Comparison of ENCODE assay signal across 8 cellular contexts in genomic region chr20:3781153-3781910, GRCh38. TPM values are rescaled to one million over a fixed set of nuclear protein-coding genes. Genes with fewer than 3 reads are reported as not detected.
A peak's percentile ranks its signal among the peaks of the same experiment; 100 is the strongest.
DNase-seq lines count a peak whose midpoint lies in the region; ATAC-seq and TF ChIP-seq lines count a peak whose summit lies in the region.

Gene SPEF1 (minus strand): TSS chr20:3781448. CDS start chr20:3781287, 161 bp downstream.

- TF ChIP-seq POLR2A in heart left ventricle (IDR thresholded peaks at IDR 0.05), result no peak
- TF ChIP-seq POLR2A in ovary (IDR thresholded peaks at IDR 0.05), result no peak

- H3K9me3 ChIP-seq in Karpas-422 (ENCODE audit: low read length) (no peaks in the 10 kb centered on the region), PC-3 (ENCODE audit: low read length) (no peaks in the 10 kb centered on the region), heart left ventricle (no peaks in the 10 kb centered on the region), ovary (no peaks in the 10 kb centered on the region)

- BruUV-seq in PC-3 (replicated peaks; lab: Mats Ljungman, UMichigan), result no TSS peak

- POLR2A ChIA-PET in PC-3 (lab: Charles Lee; ENCODE audit: unreplicated experiment), result interaction anchor here (0.6 to 1.5 kb wide), 4 partner anchors 13 to 161 kb away, joined by 3 to 10 read pairs (median 6); no protein-coding TSS in a partner anchor

- H2AFZ ChIP-seq in Karpas-422 (ENCODE audit: low read length), result no peak within 1 kb of the TSS
- H2AFZ ChIP-seq in PC-3 (ENCODE audit: low read length), result peak within 1 kb of the TSS; percentile 69

- H3K4me1 ChIP-seq in Karpas-422 (ENCODE audit: low read length) (peaks cover 23% of the 10 kb centered on the region), PC-3 (ENCODE audit: insufficient read depth, low read length) (peaks cover 32% of the 10 kb centered on the region), heart left ventricle (peaks cover 4 to 55% (median 42%) of the 10 kb centered on the region in 12 donors), ovary (ENCODE audit: insufficient read depth) (peaks cover 18% of the 10 kb centered on the region)

- no peak for TF ChIP-seq EP300 in ovary (IDR thresholded peaks at IDR 0.05)

- intact Hi-C loops in PC-3 (cut with micrococcal nuclease) (loop anchor here (1.0 kb wide), 2 partner anchors 28 to 65 kb away; no protein-coding TSS in a partner anchor), heart left ventricle (cut with DNase I) (loop anchor here in 5 of 10 donors (5.0 to 10.0 kb wide), 4 partner anchors 73 to 303 kb away; no protein-coding TSS in a partner anchor), ovary (cut with DNase I) (no loop called here)

- H3K9ac ChIP-seq in Karpas-422 (ENCODE audit: low read length) (peak within 1 kb of the TSS; percentile 43), PC-3 (ENCODE audit: low read length) (no peak within 1 kb of the TSS)

- DNase-seq in DMS114 treated with DMSO at 0.1 percent for 48 hours (lab: John Stamatoyannopoulos, UW; ENCODE audit: unreplicated experiment) (peak; percentile 98), Karpas-422 (peak; percentile 92), PC-3 (peak; percentile 98), amygdala (lab: John Stamatoyannopoulos, UW) (peak in 52 of 56 donors; percentile 27 to 90 (median 68)), heart left ventricle (peak; percentile 68 to 85 (median 81)), ovary (peak; percentile 72 to 85 (median 76))

- H4K20me1 ChIP-seq in Karpas-422 (ENCODE audit: insufficient read depth, low read depth, low read length) (peaks cover 10% of the 10 kb centered on the region; the same call in 1 of the 2 replicates), PC-3 (ENCODE audit: low read length) (peaks cover 28% of the 10 kb centered on the region)

- 13 to 18% (median 16%) methylated on average over 28 of the region's 28 CpGs for WGBS in heart left ventricle, 4 donors
- 11 to 13% (median 12%) methylated on average over 26 to 28 of the region's 28 CpGs for WGBS in ovary, 3 donors

- peaks cover 12% of the 10 kb centered on the region for H3F3A ChIP-seq in PC-3 (ENCODE audit: low read length, unreplicated experiment)

- H3K79me2 ChIP-seq in Karpas-422 (ENCODE audit: low read length) (peaks cover 16% of the 10 kb centered on the region), PC-3 (ENCODE audit: low read length) (peaks cover 31% of the 10 kb centered on the region)

- H3K4me2 ChIP-seq in Karpas-422 (ENCODE audit: low read depth, low read length, poor library complexity, severe bottlenecking), result peak within 1 kb of the TSS; percentile 71
- H3K4me2 ChIP-seq in PC-3 (ENCODE audit: low read length), result peak within 1 kb of the TSS; percentile 90

- CTCF ChIA-PET in PC-3 (lab: Charles Lee), result interaction anchor here (0.6 to 1.6 kb wide), 10 partner anchors 11 to 110 kb away, joined by 3 to 18 read pairs (median 4); partner anchors contain the start of gene ADISSP

- peak; percentile 91 for TF ChIP-seq CTCF in PC-3 (conservative IDR thresholded peaks at IDR 0.05; ENCODE audit: low read depth, low read length)
- peak in 11 of 12 donors; percentile 21 to 54 (median 39) for TF ChIP-seq CTCF in heart left ventricle (IDR thresholded peaks at IDR 0.05)
- TF ChIP-seq CTCF in ovary (IDR thresholded peaks at IDR 0.05), result peak in 2 of 3 donors; percentile 36 to 45

- ATAC-seq in GM21360 (IDR thresholded peaks at IDR 0.05; ENCODE audit: unreplicated experiment) (peak; percentile 55), PC-3 (peak; percentile 78), heart left ventricle (peak; percentile 80 to 90 (median 84)), GM21367 (IDR thresholded peaks at IDR 0.05; ENCODE audit: unreplicated experiment) (no peak)

- H3K27me3 ChIP-seq in Karpas-422 (ENCODE audit: low read length) (no peaks in the 10 kb centered on the region), PC-3 (ENCODE audit: low read length) (no peaks in the 10 kb centered on the region), heart left ventricle (peaks cover 0 to 5% (median 0%) of the 10 kb centered on the region in 9 donors), ovary (no peaks in the 10 kb centered on the region)

- no peaks in the 10 kb centered on the region for H3K9me2 ChIP-seq in Karpas-422 (replicated peaks; ENCODE audit: insufficient read depth, low read length)
- H3K9me2 ChIP-seq in PC-3 (replicated peaks; ENCODE audit: low read length), result no peaks in the 10 kb centered on the region

- H3K27ac ChIP-seq in Karpas-422 (ENCODE audit: low read length) (no peak within 1 kb of the TSS), PC-3 (ENCODE audit: low read length) (no peak within 1 kb of the TSS), heart left ventricle (peak within 1 kb of the TSS in 4 of 12 donors; percentile 7 to 52 (median 42)), ovary (peak within 1 kb of the TSS in 1 of 2 donors; percentile 55)

- H3K36me3 ChIP-seq in Karpas-422 (ENCODE audit: insufficient read depth, low read length) (no peaks in the 10 kb centered on the region), PC-3 (ENCODE audit: low read depth, low read length) (0 out of 2 replicates have a peak, but pooled peaks cover 3% of the 10 kb centered on the region), heart left ventricle (peaks cover 0 to 18% (median 4%) of the 10 kb centered on the region in 9 donors), ovary (no peaks in the 10 kb centered on the region)

- H3K4me3 ChIP-seq in Karpas-422 (ENCODE audit: low read length) (peak within 1 kb of the TSS; percentile 63), PC-3 (ENCODE audit: low read length) (peak within 1 kb of the TSS; percentile 73), heart left ventricle (peak within 1 kb of the TSS in 11 of 12 donors; percentile 17 to 58 (median 46)), ovary (peak within 1 kb of the TSS; percentile 7)

RNA-seq across cellular contexts. Expression of gene SPEF1, which starts in this region (rescaled TPM):
- not detected in 2 replicates for total RNA-seq in Karpas-422 (2014; rRNA removed; shearing (Covaris generic); ENCODE audit: low replicate concordance)
- total RNA-seq in PC-3 (2014; rRNA removed) (2.0 and 2.6 TPM in 2 replicates), heart left ventricle (under 1 TPM in 4 of 9 donors, not detected in 5; 0.18 to 0.65 (median 0.30) TPM), ovary (10 to 100 TPM in 1 of 7 donors, 1 to 10 TPM in 2, under 1 TPM in 2, not detected in 2; 0.43 to 27.9 (median 1.4) TPM)
- polyA plus RNA-seq in heart left ventricle (under 1 TPM; 0.11 to 0.17 TPM), ovary (under 1 TPM in 1 of 2 donors, not detected in 1; 0.54 TPM)

Comparison
In these comparisons a context has a peak if more than half of its experiments do, and no peak if none do; other contexts are left out.
1. Peak in DNase-seq, H3K4me3 ChIP-seq, H3K9ac ChIP-seq and H3K4me2 ChIP-seq in Karpas-422; RNA of the gene not detected or under 1 TPM.
2. Peak in DNase-seq, ATAC-seq and H3K4me3 ChIP-seq in heart left ventricle; RNA of the gene not detected or under 1 TPM.
3. H3K4me3 ChIP-seq: peak in every context shown above with its lines; median percentile 73 in PC-3; 63 in Karpas-422; 46 in heart left ventricle; 7 in ovary.
4. CTCF ChIP-seq: peak in every context shown above with its lines; median percentile 91 in PC-3; 40 in ovary; 39 in heart left ventricle.